Comparison of ENCODE assay signal across 19 cellular contexts in the genomic region with DNA sequence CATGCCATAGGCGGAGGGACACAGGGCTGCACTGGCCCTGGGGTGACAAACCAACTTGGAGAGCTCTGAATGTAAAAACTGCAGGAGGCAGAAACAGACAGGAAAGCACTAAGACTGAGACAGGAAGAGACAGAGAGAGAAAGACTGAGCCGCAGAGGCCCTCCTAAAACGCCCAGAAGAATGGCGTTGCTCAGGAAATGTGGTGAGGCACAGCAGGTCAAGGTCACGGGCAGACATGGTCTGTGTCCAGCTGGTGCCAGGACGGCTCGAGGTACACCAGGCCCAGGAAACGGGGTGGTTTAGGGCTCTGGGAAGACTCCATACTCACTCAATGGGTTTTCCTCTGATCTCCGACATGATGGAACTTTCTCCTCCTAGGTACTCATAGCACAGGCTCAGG. TPM values are rescaled to one million over a fixed set of nuclear protein-coding genes. Genes with fewer than 3 reads are reported as not detected.
A peak's percentile ranks its signal among the peaks of the same experiment; 100 is the strongest.
DNase-seq lines count a peak whose midpoint lies in the region; ATAC-seq, FAIRE-seq and TF ChIP-seq lines count a peak whose summit lies in the region.
"Had no signal": no experiment of that assay in that cellular context is flagged by ENCODE, and none has a peak within 500 bp of the region (broad histone marks: within the 10 kb centered on the region; RNA-seq: fewer than 3 reads in every experiment).

No MANE protein-coding gene starts in this region.

- FAIRE-seq in HepG2 (lab: Jason Lieb, UNC): no peak
- FAIRE-seq: H1, keratinocyte had no signal

- POLR2A ChIA-PET in RWPE1 (lab: Yijun Ruan, JAX; ENCODE audit: low non-redundant PET): interaction anchor here (0.7 kb wide), 1 partner anchor 59 kb away, joined by 6 read pairs; no protein-coding TSS in a partner anchor
- POLR2A ChIA-PET in HepG2 (lab: Yijun Ruan, JAX): no interaction called here

- no peaks in the 10 kb centered on the region for H3K9me3 ChIP-seq in BLaER1 treated with 17β-estradiol and CSF1 and Interleukin-3, amounts not matched to agents 10 nM and 100 nM (replicated peaks in 1 of 11)
- H3K9me3 ChIP-seq in esophagus squamous epithelium (no peaks in the 10 kb centered on the region), skeletal muscle tissue (ENCODE audit: control insufficient read depth in 3 of 3, low read length in 3 of 3) (no peaks in the 10 kb centered on the region), HepG2 (ENCODE audit: low read length) (no peaks in the 10 kb centered on the region)

- H3K36me3 ChIP-seq in BLaER1 treated with 17β-estradiol and CSF1 and Interleukin-3, amounts not matched to agents 10 nM and 100 nM: peaks cover 41 to 78% (median 62%) of the 10 kb centered on the region in 11 experiments
- peaks cover 6 to 84% (median 8%) of the 10 kb centered on the region in 3 donors for H3K36me3 ChIP-seq in esophagus squamous epithelium
- H3K36me3 ChIP-seq in skeletal muscle tissue (ENCODE audit: control insufficient read depth in 3 of 3, insufficient read depth in 3 of 3, low read length in 3 of 3): peaks cover 48 to 68% (median 56%) of the 10 kb centered on the region in 3 donors
- H3K36me3 ChIP-seq in HepG2 (replicated peaks in 1 of 2; ENCODE audit: control insufficient read depth in 1 of 2, insufficient read depth in 2 of 2, low read length in 2 of 2): peaks cover 14 to 42% of the 10 kb centered on the region in 2 experiments; a peak in 4 of 5 replicates

- TF ChIP-seq CTCF in RWPE1 (conservative IDR thresholded peaks at IDR 0.05; ENCODE audit: low read depth) (no peak), esophagus squamous epithelium (IDR thresholded peaks at IDR 0.05) (no peak), HepG2 (CRISPR knock-in tag; IDR thresholded peaks at IDR 0.05) (no peak)

- TF ChIP-seq POLR2A in esophagus squamous epithelium (IDR thresholded peaks at IDR 0.05) (no peak), HepG2 (IDR thresholded peaks at IDR 0.05; ENCODE audit: insufficient read depth in 1 of 2, low read depth in 2 of 2, low read length in 2 of 2) (no peak)

- no peak for DNase-seq in RWPE1 (ENCODE audit: low spot score)
- no peak for DNase-seq in esophagus squamous epithelium (lab: John Stamatoyannopoulos, UW)
- DNase-seq in NCI-H1417 (lab: John Stamatoyannopoulos, UW): no peak
- no peak for DNase-seq in activated effector memory CD4-positive, alpha-beta T cell treated with Interleukin-2 at 50 U/mL for 16 hours
- no peak for DNase-seq in HepG2 (ENCODE audit: low spot score)
- DNase-seq: activated CD4-positive, CD25-positive, alpha-beta regulatory T cell treated with anti-CD3 and anti-CD28 coated beads, Interleukin-2, amount 50 U/mL, for 72 hours; activated effector memory CD4-positive, alpha-beta T cell treated with anti-CD3 and anti-CD28 coated beads, Interleukin-2, amount 50 U/mL, for 16 hours; aorta; DMS 273 treated with DMSO at 0.1 percent for 48 hours; glutamatergic neuron; MM.1S; NCI-H187; SHP77; stimulated activated naive CD8-positive, alpha-beta T cell treated with anti-CD3 and anti-CD28 coated beads, Interleukin-15, Interleukin-2, amounts not matched to agents 100 U/mL and 50 U/mL, for 24 hours had no signal

- H4K20me1 ChIP-seq in BLaER1 treated with 17β-estradiol and CSF1 and Interleukin-3, amounts not matched to agents 10 nM and 100 nM: peaks cover 0 to 3% (median 0%) of the 10 kb centered on the region in 11 experiments; a peak in 1 of 22 replicates
- no peaks in the 10 kb centered on the region for H4K20me1 ChIP-seq in HepG2 (ENCODE audit: insufficient read depth, low read length)

- no peak for ATAC-seq in HepG2
- ATAC-seq in HG02678 (IDR thresholded peaks at IDR 0.05; ENCODE audit: unreplicated experiment): no peak
- ATAC-seq: stimulated activated naive CD8-positive, alpha-beta T cell treated with anti-CD3 and anti-CD28 coated beads, Interleukin-15, Interleukin-2, amounts not matched to agents 100 U/mL and 50 U/mL, for 24 hours had no signal

- in situ Hi-C loops in HepG2 (cut with HindIII; ENCODE audit: extremely low pct_ligation_motif_present, low pct_unique_long_range_greater_than_20kb): no loop called here

- H3K79me2 ChIP-seq in HepG2 (ENCODE audit: insufficient read depth, low read length): no peaks in the 10 kb centered on the region

- intact Hi-C loops in esophagus squamous epithelium (cut with DNase I) (no loop called here), HepG2 (cut with micrococcal nuclease; ENCODE audit: unreplicated experiment) (no loop called here)

- H3K9ac ChIP-seq in BLaER1 treated with 17β-estradiol and CSF1 and Interleukin-3, amounts not matched to agents 10 nM and 100 nM: peak overlapping the region; percentile 17 to 78 (median 59); a peak in 21 of 22 replicates
- H3K9ac ChIP-seq in skeletal muscle tissue (ENCODE audit: low read depth in 1 of 3, low read length in 3 of 3): no peak overlapping the region
- no peak overlapping the region for H3K9ac ChIP-seq in HepG2 (ENCODE audit: insufficient read depth, low read depth, low read length)

- peaks cover 44 to 64% (median 53%) of the 10 kb centered on the region in 10 experiments for H3K4me1 ChIP-seq in BLaER1 treated with 17β-estradiol and CSF1 and Interleukin-3, amounts not matched to agents 10 nM and 100 nM
- H3K4me1 ChIP-seq in esophagus squamous epithelium: peaks cover 24 to 58% (median 27%) of the 10 kb centered on the region in 3 donors
- H3K4me1 ChIP-seq in skeletal muscle tissue (ENCODE audit: control insufficient read depth in 3 of 3, insufficient read depth in 3 of 3, low read length in 3 of 3): peaks cover 27 to 55% (median 49%) of the 10 kb centered on the region in 3 donors
- peaks cover 26% of the 10 kb centered on the region for H3K4me1 ChIP-seq in HepG2 (ENCODE audit: insufficient read depth, low read length)

- CTCF ChIA-PET in RWPE1 (lab: Yijun Ruan, JAX) (interaction anchor here (0.6 kb wide), 1 partner anchor 26 kb away, joined by 3 read pairs; no protein-coding TSS in a partner anchor), HepG2 (lab: Yijun Ruan, JAX; ENCODE audit: low intra/inter-chr PET ratio, low total read pairs) (interaction anchor here (0.7 kb wide), 1 partner anchor 130 kb away, joined by 3 read pairs; no protein-coding TSS in a partner anchor)

- peak overlapping the region; percentile 72 to 98 (median 87) for H3K4me2 ChIP-seq in BLaER1 treated with 17β-estradiol and CSF1 and Interleukin-3, amounts not matched to agents 10 nM and 100 nM
- no peak overlapping the region for H3K4me2 ChIP-seq in HepG2 (ENCODE audit: low read depth, low read length)

- no peaks in the 10 kb centered on the region for H3K27me3 ChIP-seq in BLaER1 treated with 17β-estradiol and CSF1 and Interleukin-3, amounts not matched to agents 10 nM and 100 nM
- H3K27me3 ChIP-seq in esophagus squamous epithelium (no peaks in the 10 kb centered on the region), skeletal muscle tissue (ENCODE audit: control insufficient read depth in 3 of 3, insufficient read depth in 3 of 3, low read length in 3 of 3) (no peaks in the 10 kb centered on the region), HepG2 (ENCODE audit: control insufficient read depth in 1 of 2, insufficient read depth in 2 of 2, low read length in 2 of 2) (no peaks in the 10 kb centered on the region)

- no peak for TF ChIP-seq EP300 in HepG2 (IDR thresholded peaks at IDR 0.05; ENCODE audit: low read depth in 2 of 2, low read length in 2 of 2)
- no peak for TF ChIP-seq EP300 in HepG2 (CRISPR knock-in tag; IDR thresholded peaks at IDR 0.05; ENCODE audit: borderline replicate concordance)

- no peak overlapping the region for H2AFZ ChIP-seq in HepG2 (ENCODE audit: low read length)

- H3K27ac ChIP-seq in BLaER1 treated with 17β-estradiol and CSF1 and Interleukin-3, amounts not matched to agents 10 nM and 100 nM: peak overlapping the region; percentile 57 to 83 (median 74)
- peak overlapping the region; percentile 82 for H3K27ac ChIP-seq in RWPE1
- peak overlapping the region; percentile 55 to 82 (median 68) for H3K27ac ChIP-seq in esophagus squamous epithelium
- peak overlapping the region; percentile 19 for H3K27ac ChIP-seq in skeletal muscle tissue (ENCODE audit: low read depth, low read length)
- H3K27ac ChIP-seq in HepG2 (ENCODE audit: extremely low read length, insufficient read depth, low read length): no peak overlapping the region

- H3K4me3 ChIP-seq in BLaER1 treated with 17β-estradiol and CSF1 and Interleukin-3, amounts not matched to agents 10 nM and 100 nM: peak overlapping the region in 3 of 10 experiments; percentile 11 to 43 (median 18); a peak in 2 of 20 replicates
- H3K4me3 ChIP-seq in esophagus squamous epithelium (no peak overlapping the region), skeletal muscle tissue (ENCODE audit: low read length in 3 of 3) (no peak overlapping the region), HepG2 (replicated peaks in 1 of 3; ENCODE audit: insufficient read depth in 1 of 3, low read depth in 2 of 3, low read length in 3 of 3) (no peak overlapping the region)

- 71 to 84% methylated on average over 9 of the region's 9 CpGs for WGBS in esophagus squamous epithelium, 2 donors
- 79% methylated on average over 5 of the region's 9 CpGs for WGBS in HepG2 (ENCODE audit: low lambda C conversion rate)

- BruUV-seq in HepG2 (replicated peaks; lab: Mats Ljungman, UMichigan): no TSS peak

- no peak for TF ChIP-seq RAD21 in HepG2 (CRISPR knock-in tag; IDR thresholded peaks at IDR 0.05)

RNA-seq across cellular contexts. Expression of a gene that starts 29.1 kb away (rescaled TPM):
- total RNA-seq in esophagus squamous epithelium (10 to 100 TPM; 19.4 to 51.6 (median 40.5) TPM), skeletal muscle tissue (4.2 TPM), HepG2 (2016; rRNA removed; fragmentation: Illumina TruSeq; extraction: Trizol) (3.1 and 5.4 TPM in 2 replicates)
- 1.1 and 1.3 TPM in 2 replicates for total RNA-seq in HepG2 (2016; cell fraction: cytosol; rRNA removed; fragmentation: Illumina TruSeq; extraction: Trizol; ENCODE audit: low read depth)
- 3.7 and 5.5 TPM in 2 replicates for total RNA-seq in HepG2 (2016; cell fraction: insoluble cytoplasmic fraction; rRNA removed; fragmentation: Illumina TruSeq; extraction: Trizol)
- total RNA-seq in HepG2 (2016; cell fraction: membrane; rRNA removed; fragmentation: Illumina TruSeq; extraction: Trizol): 2.3 and 2.5 TPM in 2 replicates
- total RNA-seq in HepG2 (2016; cell fraction: nucleus; rRNA removed; fragmentation: Illumina TruSeq; extraction: Trizol): 4.4 and 6.4 TPM in 2 replicates
- polyA plus RNA-seq in HepG2 (2011; rRNA removed): 14.3 and 17.1 TPM in 2 replicates
- 15.6 and 18.3 TPM in 2 replicates for polyA plus RNA-seq in HepG2 (2011; cell fraction: cytosol; rRNA removed)
- 15.7 and 16.6 TPM in 2 replicates for polyA plus RNA-seq in HepG2 (2011; cell fraction: nucleus; rRNA removed)
- 12.4 and 26.2 TPM in 2 replicates for polyA plus RNA-seq in HepG2 (2012)
- 0.70 and 0.71 TPM in 2 replicates for polyA plus RNA-seq in HepG2 (2016; cell fraction: cytosol; fragmentation: Illumina TruSeq; extraction: Trizol; ENCODE audit: low read depth)
- polyA plus RNA-seq in HepG2 (2016; cell fraction: insoluble cytoplasmic fraction; fragmentation: Illumina TruSeq; extraction: Trizol; ENCODE audit: low read depth): 3.5 and 3.7 TPM in 2 replicates
- 1.2 and 1.9 TPM in 2 replicates for polyA plus RNA-seq in HepG2 (2016; cell fraction: membrane; fragmentation: Illumina TruSeq; extraction: Trizol; ENCODE audit: low read depth)
- polyA plus RNA-seq in HepG2 (2016; cell fraction: nucleus; fragmentation: Illumina TruSeq; extraction: Trizol; ENCODE audit: insufficient read depth, low read depth): 7.1 and 7.9 TPM in 2 replicates
- 2.5 and 12.3 TPM in 2 replicates for polyA minus RNA-seq in HepG2 (2011; rRNA and poly(A)+ RNA removed; ENCODE audit: low replicate concordance)
- polyA minus RNA-seq in HepG2 (2011; cell fraction: cytosol; rRNA and poly(A)+ RNA removed): 11.3 and 12.8 TPM in 2 replicates
- polyA minus RNA-seq in HepG2 (2011; cell fraction: nucleus; rRNA and poly(A)+ RNA removed): 7.3 and 8.1 TPM in 2 replicates

RNA-seq across cellular contexts. Expression of a gene that starts 41.9 kb away (rescaled TPM):
- total RNA-seq in esophagus squamous epithelium: 10 to 100 TPM; 22.5 to 55.1 (median 28.3) TPM
- total RNA-seq in skeletal muscle tissue: 11.0 TPM
- total RNA-seq in HepG2 (2016; rRNA removed; fragmentation: Illumina TruSeq; extraction: Trizol): 11.8 and 15.9 TPM in 2 replicates
- total RNA-seq in HepG2 (2016; cell fraction: cytosol; rRNA removed; fragmentation: Illumina TruSeq; extraction: Trizol; ENCODE audit: low read depth): 12.8 and 13.5 TPM in 2 replicates
- total RNA-seq in HepG2 (2016; cell fraction: insoluble cytoplasmic fraction; rRNA removed; fragmentation: Illumina TruSeq; extraction: Trizol): 10.2 and 15.3 TPM in 2 replicates
- 32.8 and 33.3 TPM in 2 replicates for total RNA-seq in HepG2 (2016; cell fraction: membrane; rRNA removed; fragmentation: Illumina TruSeq; extraction: Trizol)
- 12.9 and 16.5 TPM in 2 replicates for total RNA-seq in HepG2 (2016; cell fraction: nucleus; rRNA removed; fragmentation: Illumina TruSeq; extraction: Trizol)
- 16.0 and 16.4 TPM in 2 replicates for polyA plus RNA-seq in HepG2 (2011; rRNA removed)
- 13.7 and 14.0 TPM in 2 replicates for polyA plus RNA-seq in HepG2 (2011; cell fraction: cytosol; rRNA removed)
- polyA plus RNA-seq in HepG2 (2011; cell fraction: nucleus; rRNA removed): 33.2 and 36.0 TPM in 2 replicates
- polyA plus RNA-seq in HepG2 (2012): 18.5 and 26.5 TPM in 2 replicates
- 13.7 and 14.5 TPM in 2 replicates for polyA plus RNA-seq in HepG2 (2016; cell fraction: cytosol; fragmentation: Illumina TruSeq; extraction: Trizol; ENCODE audit: low read depth)
- polyA plus RNA-seq in HepG2 (2016; cell fraction: insoluble cytoplasmic fraction; fragmentation: Illumina TruSeq; extraction: Trizol; ENCODE audit: low read depth): 14.5 and 19.7 TPM in 2 replicates
- polyA plus RNA-seq in HepG2 (2016; cell fraction: membrane; fragmentation: Illumina TruSeq; extraction: Trizol; ENCODE audit: low read depth): 34.1 and 39.3 TPM in 2 replicates
- polyA plus RNA-seq in HepG2 (2016; cell fraction: nucleus; fragmentation: Illumina TruSeq; extraction: Trizol; ENCODE audit: insufficient read depth, low read depth): 38.4 and 41.0 TPM in 2 replicates
- polyA minus RNA-seq in HepG2 (2011; rRNA and poly(A)+ RNA removed; ENCODE audit: low replicate concordance): 21.0 and 37.7 TPM in 2 replicates
- polyA minus RNA-seq in HepG2 (2011; cell fraction: cytosol; rRNA and poly(A)+ RNA removed): 18.8 and 20.9 TPM in 2 replicates
- 8.7 and 10.9 TPM in 2 replicates for polyA minus RNA-seq in HepG2 (2011; cell fraction: nucleus; rRNA and poly(A)+ RNA removed)

RNA-seq across cellular contexts. Expression of a gene that starts 49.3 kb away (rescaled TPM):
- total RNA-seq in esophagus squamous epithelium (10 to 100 TPM; 12.9 to 24.2 (median 14.2) TPM), skeletal muscle tissue (14.1 TPM), HepG2 (2016; rRNA removed; fragmentation: Illumina TruSeq; extraction: Trizol) (1.8 and 4.8 TPM in 2 replicates)
- total RNA-seq in HepG2 (2016; cell fraction: cytosol; rRNA removed; fragmentation: Illumina TruSeq; extraction: Trizol; ENCODE audit: low read depth): 0.61 and 0.71 TPM in 2 replicates
- 1.9 and 5.2 TPM in 2 replicates for total RNA-seq in HepG2 (2016; cell fraction: insoluble cytoplasmic fraction; rRNA removed; fragmentation: Illumina TruSeq; extraction: Trizol)
- 1.3 TPM in 2 replicates for total RNA-seq in HepG2 (2016; cell fraction: membrane; rRNA removed; fragmentation: Illumina TruSeq; extraction: Trizol)
- total RNA-seq in HepG2 (2016; cell fraction: nucleus; rRNA removed; fragmentation: Illumina TruSeq; extraction: Trizol): 8.4 and 11.2 TPM in 2 replicates
- 11.5 and 12.3 TPM in 2 replicates for polyA plus RNA-seq in HepG2 (2011; rRNA removed)
- polyA plus RNA-seq in HepG2 (2011; cell fraction: cytosol; rRNA removed): 2.7 and 3.9 TPM in 2 replicates
- 73.3 and 101 TPM in 2 replicates for polyA plus RNA-seq in HepG2 (2011; cell fraction: nucleus; rRNA removed)
- 6.5 and 7.3 TPM in 2 replicates for polyA plus RNA-seq in HepG2 (2012)
- 0.44 and 0.53 TPM in 2 replicates for polyA plus RNA-seq in HepG2 (2016; cell fraction: cytosol; fragmentation: Illumina TruSeq; extraction: Trizol; ENCODE audit: low read depth)
- 0.96 and 1.7 TPM in 2 replicates for polyA plus RNA-seq in HepG2 (2016; cell fraction: insoluble cytoplasmic fraction; fragmentation: Illumina TruSeq; extraction: Trizol; ENCODE audit: low read depth)
- polyA plus RNA-seq in HepG2 (2016; cell fraction: membrane; fragmentation: Illumina TruSeq; extraction: Trizol; ENCODE audit: low read depth): 0.88 and 1.6 TPM in 2 replicates
- 22.2 and 23.2 TPM in 2 replicates for polyA plus RNA-seq in HepG2 (2016; cell fraction: nucleus; fragmentation: Illumina TruSeq; extraction: Trizol; ENCODE audit: insufficient read depth, low read depth)
- polyA minus RNA-seq in HepG2 (2011; rRNA and poly(A)+ RNA removed; ENCODE audit: low replicate concordance): 27.4 and 36.9 TPM in 2 replicates
- 2.6 and 3.8 TPM in 2 replicates for polyA minus RNA-seq in HepG2 (2011; cell fraction: cytosol; rRNA and poly(A)+ RNA removed)
- polyA minus RNA-seq in HepG2 (2011; cell fraction: nucleus; rRNA and poly(A)+ RNA removed): 21.3 and 31.8 TPM in 2 replicates

Comparison
In these comparisons a context has a peak if more than half of its experiments do, and no peak if none do; other contexts are left out.
1. H3K9ac ChIP-seq: peak in BLaER1 treated with 17β-estradiol and CSF1 and Interleukin-3, amounts not matched to agents 10 nM and 100 nM (11 of 11); none in skeletal muscle tissue (0 of 3) and HepG2 (single experiment).